8 cellular contexts compared by ENCODE assay signal in the genomic region with DNA sequence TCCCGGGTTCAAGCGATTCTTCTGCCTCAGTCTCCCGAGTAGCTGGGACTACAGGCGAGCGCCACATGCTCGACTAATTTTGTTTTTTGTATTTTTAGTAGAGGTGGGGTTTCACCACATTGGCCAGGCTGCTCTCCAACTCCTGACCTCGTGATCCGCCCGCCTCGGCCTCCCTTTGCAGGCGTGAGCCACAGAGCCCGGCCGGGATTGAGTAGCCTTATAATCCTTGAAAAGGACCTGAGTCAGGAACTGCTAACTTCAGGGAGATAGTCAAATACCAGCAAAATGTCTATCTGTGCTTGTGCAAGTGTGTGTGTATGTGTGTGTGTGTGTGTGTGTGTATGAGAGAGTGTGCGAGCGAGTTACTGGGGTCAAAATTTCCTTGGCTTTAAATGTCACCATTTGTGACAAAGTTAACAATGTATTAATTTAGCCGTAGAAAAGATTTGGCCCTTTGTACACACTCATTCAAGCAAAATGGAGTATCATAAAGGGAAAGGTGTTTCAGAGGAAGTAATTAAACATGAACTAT. TPM values are rescaled to one million over a fixed set of nuclear protein-coding genes. Genes with fewer than 3 reads are reported as not detected.
A peak's percentile ranks its signal among the peaks of the same experiment; 100 is the strongest.
DNase-seq lines count a peak whose midpoint lies in the region; ATAC-seq and TF ChIP-seq lines count a peak whose summit lies in the region.

No MANE protein-coding gene starts in this region.

- H3K79me2 ChIP-seq in DND-41 (ENCODE audit: insufficient read depth, low read length) (peaks cover 48% of the 10 kb centered on the region), OCI-LY3 (ENCODE audit: low read length) (peaks cover 47% of the 10 kb centered on the region)

- H3K9ac ChIP-seq in DND-41 (ENCODE audit: low read depth, low read length) = peak overlapping the region; percentile 85
- H3K9ac ChIP-seq in OCI-LY3 (ENCODE audit: low read length) = peak overlapping the region; percentile 90
- H3K9ac ChIP-seq in endodermal cell (ENCODE audit: extremely low read depth, low read length, poor library complexity, severe bottlenecking) = peak overlapping the region; percentile 64

- no peaks in the 10 kb centered on the region for H3K36me3 Mint-ChIP-seq in endodermal cell (ENCODE audit: low read depth)

- H3K4me3 ChIP-seq in DND-41 (ENCODE audit: low read depth in 1 of 2, low read length in 2 of 2) (peak overlapping the region in 1 of 2 experiments; percentile 79; a peak in 2 of 4 replicates), OCI-LY3 (ENCODE audit: low read length) (peak overlapping the region; percentile 97), endodermal cell (ENCODE audit: low read length) (peak overlapping the region; percentile 95), neuron (ENCODE audit: low read length) (peak overlapping the region; percentile 95)

- no peaks in the 10 kb centered on the region for H3K27me3 Mint-ChIP-seq in endodermal cell (ENCODE audit: insufficient read depth)

- H3K9me3 ChIP-seq in DND-41 (ENCODE audit: insufficient read depth, low read length, severe bottlenecking) = no peaks in the 10 kb centered on the region
- no peaks in the 10 kb centered on the region for H3K9me3 ChIP-seq in OCI-LY3 (ENCODE audit: insufficient read depth, low read length)
- no peaks in the 10 kb centered on the region for H3K9me3 ChIP-seq in endodermal cell (ENCODE audit: control insufficient read depth, low read length)
- no peaks in the 10 kb centered on the region for H3K9me3 ChIP-seq in neuron (ENCODE audit: low read length)

- TF ChIP-seq CTCF in DND-41 (IDR thresholded peaks at IDR 0.05; ENCODE audit: borderline replicate concordance, extremely low read depth, low read length, poor library complexity, severe bottlenecking) (no peak), OCI-LY3 (IDR thresholded peaks at IDR 0.05; ENCODE audit: low read depth, low read length) (no peak), endodermal cell (conservative IDR thresholded peaks at IDR 0.05) (no peak)

- H4K20me1 ChIP-seq in DND-41 (ENCODE audit: insufficient read depth, low read length) = no peaks in the 10 kb centered on the region; the same call in 1 of the 2 replicates
- peaks cover 12% of the 10 kb centered on the region; the same call in 1 of the 2 replicates for H4K20me1 ChIP-seq in OCI-LY3 (ENCODE audit: insufficient read depth, low read length)

- peaks cover 23% of the 10 kb centered on the region for H3K4me1 ChIP-seq in DND-41 (ENCODE audit: insufficient read depth, low read length)
- H3K4me1 ChIP-seq in OCI-LY3 (ENCODE audit: low read length) = peaks cover 15% of the 10 kb centered on the region
- H3K4me1 ChIP-seq in endodermal cell (ENCODE audit: control insufficient read depth, insufficient read depth, low read length) = no peaks in the 10 kb centered on the region
- peaks cover 4% of the 10 kb centered on the region for H3K4me1 ChIP-seq in neuron (ENCODE audit: insufficient read depth, low read length)

- H3K4me3 Mint-ChIP-seq in endodermal cell = peak overlapping the region; percentile 87

- no peaks in the 10 kb centered on the region; the same call in 1 of the 2 replicates for H3K36me3 ChIP-seq in DND-41 (ENCODE audit: insufficient read depth, low read length)
- peaks cover 4% of the 10 kb centered on the region for H3K36me3 ChIP-seq in OCI-LY3 (replicated peaks; ENCODE audit: low read depth, low read length)
- no peaks in the 10 kb centered on the region for H3K36me3 ChIP-seq in endodermal cell (ENCODE audit: control insufficient read depth, insufficient read depth, low read length)
- no peaks in the 10 kb centered on the region for H3K36me3 ChIP-seq in neuron (ENCODE audit: insufficient read depth, low read length)

- H3K27me3 ChIP-seq in DND-41 (ENCODE audit: insufficient read depth, low read length, poor library complexity) (no peaks in the 10 kb centered on the region), OCI-LY3 (ENCODE audit: low read depth, low read length) (no peaks in the 10 kb centered on the region), endodermal cell (ENCODE audit: control insufficient read depth, insufficient read depth, low read length, poor library complexity, severe bottlenecking) (no peaks in the 10 kb centered on the region), neuron (ENCODE audit: insufficient read depth, low read length) (no peaks in the 10 kb centered on the region)

- DNase-seq in DND-41 = no peak
- peak; percentile 52 for DNase-seq in endodermal cell
- no peak for DNase-seq in foreskin melanocyte
- DNase-seq in NCI-H146 treated with DMSO at 0.1 percent for 48 hours (lab: John Stamatoyannopoulos, UW; ENCODE audit: unreplicated experiment) = no peak

- H3K27ac ChIP-seq in DND-41 (ENCODE audit: low read length) (no peak overlapping the region), OCI-LY3 (ENCODE audit: low read length) (no peak overlapping the region), endodermal cell (ENCODE audit: low read depth, low read length) (no peak overlapping the region)

- peak overlapping the region; percentile 66 for H3K4me2 ChIP-seq in DND-41 (ENCODE audit: insufficient read depth, low read length)
- peak overlapping the region; percentile 76 for H3K4me2 ChIP-seq in OCI-LY3 (ENCODE audit: low read length)

- peaks cover 42% of the 10 kb centered on the region for H3K9me3 Mint-ChIP-seq in endodermal cell

- no peak overlapping the region for H2AFZ ChIP-seq in DND-41 (ENCODE audit: low read depth, low read length)
- no peak overlapping the region for H2AFZ ChIP-seq in OCI-LY3 (ENCODE audit: low read depth, low read length)
- H2AFZ ChIP-seq in neuron (ENCODE audit: low read depth, low read length) = no peak overlapping the region

- no peaks in the 10 kb centered on the region for H3K4me1 Mint-ChIP-seq in endodermal cell

- no peak for ATAC-seq in DND-41 (ENCODE audit: insufficient read depth, low read depth)
- ATAC-seq in GM21528 (IDR thresholded peaks at IDR 0.05; ENCODE audit: low FRiP score, unreplicated experiment) = no peak
- no peak for ATAC-seq in GM18498 (IDR thresholded peaks at IDR 0.05; ENCODE audit: unreplicated experiment)

- peak overlapping the region; percentile 3 for H3K27ac Mint-ChIP-seq in endodermal cell

- 82% methylated on average over 11 of the region's 16 CpGs; no CpG with 5 or more reads in 1 of the 2 experiments for WGBS in endodermal cell (ENCODE audit: insufficient coverage in 1 of 2, insufficient read length in 1 of 2), 2 experiments

RNA-seq across cellular contexts. Expression of gene KDM6A, which starts 1.8 kb away (rescaled TPM):
- 10 to 100 TPM; 62.1 to 64.6 TPM for total RNA-seq in endodermal cell
- 24.0 TPM for polyA plus RNA-seq in endodermal cell (2013, experiment 1 of 2)
- 25.8 TPM for polyA plus RNA-seq in endodermal cell (2013, experiment 2 of 2)

RNA-seq across cellular contexts. Expression of gene DUSP21, which starts 27.4 kb away (rescaled TPM):
- not detected for total RNA-seq in endodermal cell
- not detected for polyA plus RNA-seq in endodermal cell (2013, experiment 1 of 2)
- not detected for polyA plus RNA-seq in endodermal cell (2013, experiment 2 of 2)
